7 cellular contexts compared by ENCODE assay signal in genomic region chr17:82592289-82592683, GRCh38. TPM values are rescaled to one million over a fixed set of nuclear protein-coding genes. Genes with fewer than 3 reads are reported as not detected.
DNase-seq lines count a peak whose midpoint lies in the region; ATAC-seq and TF ChIP-seq lines count a peak whose summit lies in the region.

No MANE protein-coding gene starts in this region.

- H3K9ac ChIP-seq in adipocyte (ENCODE audit: low read length): peak overlapping the region; percentile 16

- H3K9me3 ChIP-seq in adipocyte (ENCODE audit: control insufficient read depth, low read length) (no peaks in the 10 kb centered on the region), left lung (no peaks in the 10 kb centered on the region), testis (no peaks in the 10 kb centered on the region)

- H3K36me3 ChIP-seq in adipocyte (ENCODE audit: control insufficient read depth, insufficient read depth, low read length, severe bottlenecking) (peaks cover 35% of the 10 kb centered on the region), left lung (peaks cover 0 to 45% of the 10 kb centered on the region in 2 donors), testis (ENCODE audit: low read depth, missing control alignments) (no peaks in the 10 kb centered on the region)

- ATAC-seq in left lung (peak; percentile 85), HG02588 (IDR thresholded peaks at IDR 0.05; ENCODE audit: unreplicated experiment) (no peak), GM21360 (IDR thresholded peaks at IDR 0.05; ENCODE audit: unreplicated experiment) (no peak)

- in situ Hi-C loops in KBM-7 (cut with MboI; ENCODE audit: low pct_unique_long_range_greater_than_20kb, low sequenced_read_pairs): loop anchor here (25.0 kb wide), 1 partner anchor 105 kb away; no protein-coding TSS in a partner anchor

- H3K27me3 ChIP-seq in adipocyte (replicated peaks; ENCODE audit: control insufficient read depth, insufficient read depth, low read length): no peaks in the 10 kb centered on the region
- H3K27me3 ChIP-seq in left lung: no peaks in the 10 kb centered on the region
- H3K27me3 ChIP-seq in testis: no peaks in the 10 kb centered on the region

- peak overlapping the region; percentile 91 to 96 for H3K27ac ChIP-seq in left lung
- peak overlapping the region; percentile 83 to 92 for H3K27ac ChIP-seq in testis

- DNase-seq in KBM-7 (peak; percentile 12), adipocyte (ENCODE audit: low read depth) (no peak), left lung (peak; percentile 83 to 88), testis (no peak), COLO668 (lab: John Stamatoyannopoulos, UW; ENCODE audit: unreplicated experiment) (no peak)

- peaks cover 28% of the 10 kb centered on the region for H3K4me1 ChIP-seq in adipocyte (ENCODE audit: control insufficient read depth, insufficient read depth, low read length)
- peaks cover 19 to 50% of the 10 kb centered on the region in 2 donors for H3K4me1 ChIP-seq in left lung
- peaks cover 21% of the 10 kb centered on the region for H3K4me1 ChIP-seq in testis

- H3K4me3 ChIP-seq in adipocyte (ENCODE audit: low read length) (peak overlapping the region; percentile 83), left lung (peak overlapping the region in 1 of 2 donors; percentile 58), testis (no peak overlapping the region)

- WGBS in testis, 2 donors: 40 to 42% methylated on average over 8 of the region's 8 CpGs

- TF ChIP-seq POLR2A in testis (IDR thresholded peaks at IDR 0.05): no peak

- TF ChIP-seq CTCF in left lung (IDR thresholded peaks at IDR 0.05) (no peak), testis (IDR thresholded peaks at IDR 0.05) (no peak)

- intact Hi-C loops in left lung (cut with DNase I) (no loop called here), testis (cut with DNase I; ENCODE audit: low total_unique reads) (no loop called here)

RNA-seq across cellular contexts. Expression of gene WDR45B, which starts 56.0 kb away (rescaled TPM):
- 10 to 100 TPM; 46.8 to 64.6 TPM for total RNA-seq in left lung
- total RNA-seq in testis: 100 to 1,000 TPM; 163 to 165 TPM
- 142 TPM for polyA plus RNA-seq in testis (ENCODE audit: insufficient read depth, low read depth, low replicate concordance)

Comparison
In these comparisons a context has a peak if more than half of its experiments do, and no peak if none do; other contexts are left out.
1. DNase-seq: peak in KBM-7 (single experiment) and left lung (2 of 2); none in adipocyte (single experiment), testis (single experiment) and COLO668 (single experiment).